Comparison of ENCODE assay signal across 15 cellular contexts in genomic region chr5:75890546-75890945, GRCh38.
DNase-seq lines count a peak whose midpoint lies in the region; ATAC-seq and TF ChIP-seq lines count a peak whose summit lies in the region.
"Had no signal": no experiment of that assay in that cellular context is flagged by ENCODE, and none has a peak within 500 bp of the region (broad histone marks: within the 10 kb centered on the region; RNA-seq: fewer than 3 reads in every experiment).

No MANE protein-coding gene starts in this region.

- H3K79me2 ChIP-seq in PC-3 (ENCODE audit: low read length): no peaks in the 10 kb centered on the region

- H3K4me1 ChIP-seq in PC-3 (ENCODE audit: insufficient read depth, low read length): no peaks in the 10 kb centered on the region
- H3K4me1 ChIP-seq: BE2C, HAP-1 had no signal

- no peak overlapping the region for H3K27ac Mint-ChIP-seq in stimulated activated effector memory CD8-positive, alpha-beta T cell treated with anti-CD3 and anti-CD28 coated beads, Interleukin-12 subunit alpha, Interleukin-12 subunit beta, amount 100 ng/mL, for 72 hours
- no peak overlapping the region for H3K27ac Mint-ChIP-seq in glutamatergic neuron (ENCODE audit: unreplicated experiment)
- H3K27ac Mint-ChIP-seq: CD4-positive, CD25-positive, alpha-beta regulatory T cell; CD8-positive, alpha-beta memory T cell had no signal

- POLR2A ChIA-PET in PC-3 (lab: Charles Lee; ENCODE audit: unreplicated experiment): no interaction called here

- H2AFZ ChIP-seq in PC-3 (ENCODE audit: low read length): no peak overlapping the region
- H2AFZ ChIP-seq: GM23248 had no signal

- H3K4me2 ChIP-seq in PC-3 (ENCODE audit: low read length): no peak overlapping the region

- H3K4me3 ChIP-seq in PC-3 (ENCODE audit: low read length) (no peak overlapping the region), epithelial cell of esophagus (ENCODE audit: low read length) (no peak overlapping the region)
- H3K4me3 ChIP-seq: GM23248, HAP-1 had no signal

- CTCF ChIA-PET in PC-3 (lab: Charles Lee): no interaction called here

- intact Hi-C loops in PC-3 (cut with micrococcal nuclease): no loop called here

- peaks cover 3% of the 10 kb centered on the region for H3K9me3 Mint-ChIP-seq in stimulated activated effector memory CD8-positive, alpha-beta T cell treated with anti-CD3 and anti-CD28 coated beads, Interleukin-12 subunit alpha, Interleukin-12 subunit beta, amount 100 ng/mL, for 72 hours
- no peaks in the 10 kb centered on the region for H3K9me3 Mint-ChIP-seq in glutamatergic neuron (ENCODE audit: unreplicated experiment)

- ATAC-seq in GM18868 (IDR thresholded peaks at IDR 0.05; ENCODE audit: unreplicated experiment) (peak; percentile 49), PC-3 (peak; percentile 50; the same call in 1 of the 2 replicates)
- peak; percentile 34 for ATAC-seq in stimulated activated effector memory CD8-positive, alpha-beta T cell treated with anti-CD3 and anti-CD28 coated beads, Interleukin-12 subunit alpha, Interleukin-12 subunit beta, amount 100 ng/mL, for 72 hours

- no peaks in the 10 kb centered on the region for H4K20me1 ChIP-seq in PC-3 (ENCODE audit: low read length)

- no peaks in the 10 kb centered on the region for H3K9me3 ChIP-seq in PC-3 (ENCODE audit: low read length)
- H3K9me3 ChIP-seq: BE2C, HAP-1 had no signal

- H3F3A ChIP-seq in PC-3 (ENCODE audit: low read length, unreplicated experiment): no peaks in the 10 kb centered on the region

- H3K27me3 Mint-ChIP-seq in glutamatergic neuron (ENCODE audit: unreplicated experiment): no peaks in the 10 kb centered on the region

- H3K4me3 Mint-ChIP-seq in stimulated activated effector memory CD8-positive, alpha-beta T cell treated with anti-CD3 and anti-CD28 coated beads, Interleukin-12 subunit alpha, Interleukin-12 subunit beta, amount 100 ng/mL, for 72 hours: no peak overlapping the region
- H3K4me3 Mint-ChIP-seq in glutamatergic neuron (ENCODE audit: unreplicated experiment): no peak overlapping the region
- H3K4me3 Mint-ChIP-seq: CD4-positive, CD25-positive, alpha-beta regulatory T cell; CD8-positive, alpha-beta memory T cell had no signal

- BruUV-seq in PC-3 (replicated peaks; lab: Mats Ljungman, UMichigan): no TSS peak

- no peaks in the 10 kb centered on the region for H3K36me3 Mint-ChIP-seq in stimulated activated effector memory CD8-positive, alpha-beta T cell treated with anti-CD3 and anti-CD28 coated beads, Interleukin-12 subunit alpha, Interleukin-12 subunit beta, amount 100 ng/mL, for 72 hours
- H3K36me3 Mint-ChIP-seq in glutamatergic neuron (ENCODE audit: unreplicated experiment): no peaks in the 10 kb centered on the region
- H3K36me3 Mint-ChIP-seq: CD4-positive, CD25-positive, alpha-beta regulatory T cell; CD8-positive, alpha-beta memory T cell had no signal

- H3K27me3 ChIP-seq in PC-3 (ENCODE audit: low read length): no peaks in the 10 kb centered on the region
- H3K27me3 ChIP-seq: BE2C had no signal

- no peaks in the 10 kb centered on the region for H3K9me2 ChIP-seq in PC-3 (replicated peaks; ENCODE audit: low read length)

- no peak overlapping the region for H3K9ac ChIP-seq in PC-3 (ENCODE audit: low read length)
- H3K9ac ChIP-seq: GM23248 had no signal

- TF ChIP-seq CTCF in PC-3 (conservative IDR thresholded peaks at IDR 0.05; ENCODE audit: low read depth, low read length): no peak
- no peak for TF ChIP-seq CTCF in epithelial cell of esophagus (IDR thresholded peaks at IDR 0.05; ENCODE audit: insufficient read depth, low read depth, low read length, missing control alignments)
- no peak for TF ChIP-seq CTCF in glutamatergic neuron (IDR thresholded peaks at IDR 0.05; ENCODE audit: partially characterized antibody, unreplicated experiment)

- H3K4me1 Mint-ChIP-seq in stimulated activated effector memory CD8-positive, alpha-beta T cell treated with anti-CD3 and anti-CD28 coated beads, Interleukin-12 subunit alpha, Interleukin-12 subunit beta, amount 100 ng/mL, for 72 hours: no peaks in the 10 kb centered on the region
- no peaks in the 10 kb centered on the region for H3K4me1 Mint-ChIP-seq in glutamatergic neuron (ENCODE audit: low read depth, unreplicated experiment)
- H3K4me1 Mint-ChIP-seq: CD4-positive, CD25-positive, alpha-beta regulatory T cell; CD8-positive, alpha-beta memory T cell had no signal

- DNase-seq in PC-3 (peak; percentile 23), epithelial cell of esophagus (ENCODE audit: low read depth) (peak; percentile 59), cerebellar cortex (ENCODE audit: low spot score) (no peak), SW 1271 (lab: John Stamatoyannopoulos, UW) (no peak), glutamatergic neuron (no peak)
- DNase-seq in stimulated activated effector memory CD8-positive, alpha-beta T cell treated with anti-CD3 and anti-CD28 coated beads, Interleukin-12 subunit alpha, Interleukin-12 subunit beta, amount 100 ng/mL, for 72 hours (ENCODE audit: low spot score in 2 of 2): no peak
- DNase-seq: ACHN; BE2C; C1 segment of cervical spinal cord; CD4-positive, CD25-positive, alpha-beta regulatory T cell; CD8-positive, alpha-beta memory T cell; COR-L47; GM23248 had no signal

- H3K36me3 ChIP-seq in PC-3 (ENCODE audit: low read depth, low read length): no peaks in the 10 kb centered on the region
- H3K36me3 ChIP-seq: BE2C, HAP-1 had no signal

- no peak overlapping the region for H3K27ac ChIP-seq in PC-3 (ENCODE audit: low read length)
- H3K27ac ChIP-seq: GM23248 had no signal

Comparison
In these comparisons a context has a peak if more than half of its experiments do, and no peak if none do; other contexts are left out.
1. DNase-seq: peak in PC-3 (single experiment) and epithelial cell of esophagus (single experiment); none in stimulated activated effector memory CD8-positive, alpha-beta T cell treated with anti-CD3 and anti-CD28 coated beads, Interleukin-12 subunit alpha, Interleukin-12 subunit beta, amount 100 ng/mL, for 72 hours (0 of 2), cerebellar cortex (single experiment), SW 1271 (0 of 2) and glutamatergic neuron (single experiment).
2. Peak in every context shown above with its lines, with median percentiles within 50 percentile points of each other: ATAC-seq.